8 cellular contexts compared by ENCODE assay signal in genomic region chr19:10625003-10625761, GRCh38. TPM values are rescaled to one million over a fixed set of nuclear protein-coding genes. Genes with fewer than 3 reads are reported as not detected.
DNase-seq lines count a peak whose midpoint lies in the region; ATAC-seq and TF ChIP-seq lines count a peak whose summit lies in the region.

Gene SLC44A2, plus strand, starts transcription at chr19:10625553. Its CDS starts 81 bp downstream, at chr19:10625634.

- POLR2A ChIA-PET in AG04449 (lab: Yijun Ruan, JAX): interaction anchor here (0.9 kb wide), 1 partner anchor 9 kb away, joined by 5 read pairs; no protein-coding TSS in a partner anchor
- POLR2A ChIA-PET in HEK293 (lab: Yijun Ruan, JAX): interaction anchor here (0.5 to 1.0 kb wide), 4 partner anchors 17 to 59 kb away, joined by 3 to 7 read pairs (median 5); partner anchors contain the start of gene KRI1

- H3K4me3 ChIP-seq in AG04449 (ENCODE audit: low read depth, low read length) (peak within 1 kb of the TSS; percentile 60), HEK293 (ENCODE audit: low read depth, low read length) (peak within 1 kb of the TSS; percentile 73), WI38 (ENCODE audit: low read depth, low read length) (peak within 1 kb of the TSS; percentile 59), fibroblast of pulmonary artery (replicated peaks; ENCODE audit: low read depth, low read length) (peak within 1 kb of the TSS; percentile 55), muscle layer of duodenum (ENCODE audit: low read depth in 1 of 2, low read length in 2 of 2) (peak within 1 kb of the TSS; percentile 50 to 70), uterus (peak within 1 kb of the TSS; percentile 55 to 62), HAP-1 (no peak within 1 kb of the TSS)

- H3K27me3 ChIP-seq in muscle layer of duodenum (ENCODE audit: low read depth, low read length) (no peaks in the 10 kb centered on the region), uterus (no peaks in the 10 kb centered on the region), HAP-1 (ENCODE audit: low read depth) (no peaks in the 10 kb centered on the region)

- H3K9me3 ChIP-seq in HEK293 (ENCODE audit: control insufficient read depth, insufficient read depth, low read depth, low read length): no peaks in the 10 kb centered on the region
- H3K9me3 ChIP-seq in muscle layer of duodenum (ENCODE audit: control insufficient read depth in 1 of 2, low read length in 2 of 2): no peaks in the 10 kb centered on the region
- H3K9me3 ChIP-seq in uterus: no peaks in the 10 kb centered on the region
- H3K9me3 ChIP-seq in HAP-1: no peaks in the 10 kb centered on the region

- no peaks in the 10 kb centered on the region; the same call in 1 of the 2 replicates for H3K4me1 ChIP-seq in HEK293 (ENCODE audit: control insufficient read depth, insufficient read depth, low read length)
- H3K4me1 ChIP-seq in muscle layer of duodenum (ENCODE audit: control insufficient read depth in 1 of 2, insufficient read depth in 2 of 2, low read length in 2 of 2): peaks cover 0 to 11% of the 10 kb centered on the region in 2 donors
- H3K4me1 ChIP-seq in uterus: peaks cover 0 to 7% of the 10 kb centered on the region in 2 donors
- H3K4me1 ChIP-seq in HAP-1: no peaks in the 10 kb centered on the region

- peak within 1 kb of the TSS; percentile 24; the same call in 1 of the 2 replicates for H3K27ac ChIP-seq in HEK293 (ENCODE audit: extremely low read depth, low read depth, low read length)
- peak within 1 kb of the TSS; percentile 16 for H3K27ac ChIP-seq in muscle layer of duodenum (ENCODE audit: low read length)
- H3K27ac ChIP-seq in uterus: peak within 1 kb of the TSS; percentile 72 to 82

- intact Hi-C loops in uterus (cut with DNase I; ENCODE audit: low total_unique reads): no loop called here

- ATAC-seq in HG03196 (IDR thresholded peaks at IDR 0.05; ENCODE audit: unreplicated experiment): no peak

- in situ Hi-C loops in HAP-1 (cut with MboI; ENCODE audit: low sequenced_read_pairs): no loop called here

- TF ChIP-seq CTCF in AG04449 (IDR thresholded peaks at IDR 0.05; ENCODE audit: insufficient read depth, low read length, missing control alignments): no peak
- peak; percentile 21; the same call in 1 of the 2 replicates for TF ChIP-seq CTCF in HEK293 (tag by site-specific recombination; IDR thresholded peaks at IDR 0.05)
- TF ChIP-seq CTCF in WI38 (IDR thresholded peaks at IDR 0.05; ENCODE audit: low read depth, low read length): no peak
- no peak for TF ChIP-seq CTCF in fibroblast of pulmonary artery (IDR thresholded peaks at IDR 0.05; ENCODE audit: low read length, missing control alignments)
- TF ChIP-seq CTCF in uterus (IDR thresholded peaks at IDR 0.05): peak in 1 of 4 experiments; percentile 12

- peak in 1 of 2 donors; percentile 40 for TF ChIP-seq POLR2A in uterus (IDR thresholded peaks at IDR 0.05)

- CTCF ChIA-PET in AG04449 (lab: Yijun Ruan, JAX): interaction anchor here (1.2 to 2.4 kb wide), 4 partner anchors 13 to 44 kb away, joined by 4 to 10 read pairs (median 6); no protein-coding TSS in a partner anchor
- CTCF ChIA-PET in HEK293 (lab: Yijun Ruan, JAX): interaction anchor here (0.8 to 1.7 kb wide), 2 partner anchors 44 to 84 kb away, joined by 3 read pairs; no protein-coding TSS in a partner anchor

- no peak for DNase-seq in AG04449 (ENCODE audit: low read depth, low spot score)
- DNase-seq in fibroblast of pulmonary artery (ENCODE audit: low read depth): peak; percentile 55
- DNase-seq in uterus: peak; percentile 60 to 81
- DNase-seq in HAP-1 (ENCODE audit: low spot score in 2 of 2): no peak

- H3K36me3 ChIP-seq in HEK293 (ENCODE audit: control insufficient read depth in 2 of 2, insufficient read depth in 1 of 2, low read length in 2 of 2) (peaks cover 0 to 21% of the 10 kb centered on the region in 2 experiments; a peak in 2 of 3 replicates), muscle layer of duodenum (ENCODE audit: control insufficient read depth in 1 of 2, insufficient read depth in 2 of 2, low read length in 2 of 2) (peaks cover 7 to 8% of the 10 kb centered on the region in 2 donors), uterus (no peaks in the 10 kb centered on the region), HAP-1 (replicated peaks) (no peaks in the 10 kb centered on the region)

TF ChIP-seq in HEK293, 187 proteins besides CTCF, POLR2A, EP300 and RAD21 (continues in another document):
- no peak for TF ChIP-seq PRDM6 (tag by site-specific recombination; IDR thresholded peaks at IDR 0.05)
- TF ChIP-seq, protein P1, sequence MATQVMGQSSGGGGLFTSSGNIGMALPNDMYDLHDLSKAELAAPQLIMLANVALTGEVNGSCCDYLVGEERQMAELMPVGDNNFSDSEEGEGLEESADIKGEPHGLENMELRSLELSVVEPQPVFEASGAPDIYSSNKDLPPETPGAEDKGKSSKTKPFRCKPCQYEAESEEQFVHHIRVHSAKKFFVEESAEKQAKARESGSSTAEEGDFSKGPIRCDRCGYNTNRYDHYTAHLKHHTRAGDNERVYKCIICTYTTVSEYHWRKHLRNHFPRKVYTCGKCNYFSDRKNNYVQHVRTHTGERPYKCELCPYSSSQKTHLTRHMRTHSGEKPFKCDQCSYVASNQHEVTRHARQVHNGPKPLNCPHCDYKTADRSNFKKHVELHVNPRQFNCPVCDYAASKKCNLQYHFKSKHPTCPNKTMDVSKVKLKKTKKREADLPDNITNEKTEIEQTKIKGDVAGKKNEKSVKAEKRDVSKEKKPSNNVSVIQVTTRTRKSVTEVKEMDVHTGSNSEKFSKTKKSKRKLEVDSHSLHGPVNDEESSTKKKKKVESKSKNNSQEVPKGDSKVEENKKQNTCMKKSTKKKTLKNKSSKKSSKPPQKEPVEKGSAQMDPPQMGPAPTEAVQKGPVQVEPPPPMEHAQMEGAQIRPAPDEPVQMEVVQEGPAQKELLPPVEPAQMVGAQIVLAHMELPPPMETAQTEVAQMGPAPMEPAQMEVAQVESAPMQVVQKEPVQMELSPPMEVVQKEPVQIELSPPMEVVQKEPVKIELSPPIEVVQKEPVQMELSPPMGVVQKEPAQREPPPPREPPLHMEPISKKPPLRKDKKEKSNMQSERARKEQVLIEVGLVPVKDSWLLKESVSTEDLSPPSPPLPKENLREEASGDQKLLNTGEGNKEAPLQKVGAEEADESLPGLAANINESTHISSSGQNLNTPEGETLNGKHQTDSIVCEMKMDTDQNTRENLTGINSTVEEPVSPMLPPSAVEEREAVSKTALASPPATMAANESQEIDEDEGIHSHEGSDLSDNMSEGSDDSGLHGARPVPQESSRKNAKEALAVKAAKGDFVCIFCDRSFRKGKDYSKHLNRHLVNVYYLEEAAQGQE (tag by site-specific recombination; IDR thresholded peaks at IDR 0.05): no peak
- TF ChIP-seq, protein P2, sequence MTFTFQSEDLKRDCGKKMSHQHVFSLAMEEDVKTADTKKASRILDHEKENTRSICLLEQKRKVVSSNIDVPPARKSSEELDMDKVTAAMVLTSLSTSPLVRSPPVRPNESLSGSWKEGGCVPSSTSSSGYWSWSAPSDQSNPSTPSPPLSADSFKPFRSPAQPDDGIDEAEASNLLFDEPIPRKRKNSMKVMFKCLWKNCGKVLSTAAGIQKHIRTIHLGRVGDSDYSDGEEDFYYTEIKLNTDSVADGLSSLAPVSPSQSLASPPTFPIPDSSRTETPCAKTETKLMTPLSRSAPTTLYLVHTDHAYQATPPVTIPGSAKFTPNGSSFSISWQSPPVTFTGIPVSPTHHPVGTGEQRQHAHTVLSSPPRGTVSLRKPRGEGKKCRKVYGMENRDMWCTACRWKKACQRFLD (tag by site-specific recombination; IDR thresholded peaks at IDR 0.05): no peak

RNA-seq across cellular contexts. Expression of gene SLC44A2, which starts in this region (rescaled TPM):
- 100 to 1,000 TPM in 1 of 4 donors, 10 to 100 TPM in 3; 38.5 to 107 (median 65.8) TPM for total RNA-seq in uterus

Comparison
In these comparisons a context has a peak if more than half of its experiments do, and no peak if none do; other contexts are left out.
1. DNase-seq: peak in fibroblast of pulmonary artery (single experiment) and uterus (2 of 2); none in AG04449 (single experiment) and HAP-1 (0 of 2).
2. H3K27ac ChIP-seq: peak in every context shown above with its lines; median percentile 77 in uterus; 24 in HEK293; 16 in muscle layer of duodenum.